In the genomic region with DNA sequence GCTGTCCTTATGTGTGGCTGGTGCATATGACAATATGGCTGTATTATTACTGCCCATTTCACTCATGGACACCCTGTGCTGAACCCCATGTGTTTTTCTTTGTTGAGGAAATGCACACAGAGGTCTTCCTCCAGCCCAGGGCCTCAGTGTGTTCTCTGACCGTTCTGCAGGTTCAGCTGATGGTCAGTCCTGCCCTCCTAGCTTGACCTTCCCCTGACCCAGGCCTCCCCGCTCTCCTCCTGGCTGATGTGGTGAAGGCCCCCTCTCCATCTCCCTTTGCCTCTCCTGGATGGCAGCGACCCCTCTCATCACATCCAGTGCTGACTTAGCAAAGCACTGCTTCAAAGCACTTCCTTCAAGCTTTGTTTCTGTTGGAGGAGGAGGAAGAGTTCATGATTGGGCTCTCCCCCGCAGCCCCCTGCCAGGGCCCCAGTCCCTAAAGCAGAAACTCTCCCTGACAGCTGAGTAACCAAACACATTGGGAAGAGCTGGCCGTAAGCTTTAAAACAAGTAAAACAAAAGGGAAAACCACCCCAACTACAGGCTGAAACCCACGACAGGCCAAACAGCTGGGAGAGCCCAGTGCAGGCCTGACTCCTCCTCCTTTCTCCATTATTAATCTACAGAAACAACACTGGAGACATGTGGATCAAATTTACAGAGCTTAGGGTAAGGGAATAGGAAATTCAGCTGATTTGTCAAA, we compare ENCODE assay signal across 15 cellular contexts.
A peak's percentile ranks its signal among the peaks of the same experiment; 100 is the strongest.
DNase-seq lines count a peak whose midpoint lies in the region; ATAC-seq and TF ChIP-seq lines count a peak whose summit lies in the region.
"Had no signal": no experiment of that assay in that cellular context is flagged by ENCODE, and none has a peak within 500 bp of the region (broad histone marks: within the 10 kb centered on the region; RNA-seq: fewer than 3 reads in every experiment).

No MANE protein-coding gene starts in this region.

- intact Hi-C loops in posterior vena cava (cut with DNase I), result no loop called here
- intact Hi-C loops in uterus (cut with DNase I; ENCODE audit: low total_unique reads), result no loop called here

- H3K4me3 ChIP-seq in HUES48 (ENCODE audit: low read depth, low read length), result no peak overlapping the region
- 0 out of 2 replicates have a peak overlapping the region, but pooled peaks have one; percentile 10 for H3K4me3 ChIP-seq in SK-N-MC
- H3K4me3 ChIP-seq in fibroblast of the aortic adventitia (ENCODE audit: low read depth, low read length), result no peak overlapping the region
- H3K4me3 ChIP-seq in uterus, result no peak overlapping the region

- H3K36me3 ChIP-seq in HUES48 (ENCODE audit: control insufficient read depth, insufficient read depth, low read length) (no peaks in the 10 kb centered on the region), SK-N-MC (ENCODE audit: insufficient read depth, low read length) (peaks cover 16% of the 10 kb centered on the region), uterus (no peaks in the 10 kb centered on the region)
- H3K36me3 ChIP-seq: brain microvascular endothelial cell had no signal

- no peak overlapping the region for H3K9ac ChIP-seq in HUES48 (ENCODE audit: low read depth, low read length)
- no peak overlapping the region for H3K9ac ChIP-seq in SK-N-MC (ENCODE audit: insufficient read length)

- no peaks in the 10 kb centered on the region for H3K27me3 ChIP-seq in HUES48 (ENCODE audit: control insufficient read depth, insufficient read depth, low read length)
- no peaks in the 10 kb centered on the region for H3K27me3 ChIP-seq in uterus
- H3K27me3 ChIP-seq: brain microvascular endothelial cell had no signal

- DNase-seq in SK-N-MC (ENCODE audit: low read depth, low spot score), result no peak
- DNase-seq in fibroblast of the aortic adventitia (ENCODE audit: low read depth), result peak; percentile 32
- DNase-seq in posterior vena cava (ENCODE audit: low spot score), result peak; percentile 9
- no peak for DNase-seq in anterior cingulate cortex (lab: John Stamatoyannopoulos, UW)
- DNase-seq in uterus, result no peak
- DNase-seq: activated CD4-positive, alpha-beta T cell treated with anti-CD3 and anti-CD28 coated beads, Interleukin-2, amount 50 U/mL, for 4 hours; brain microvascular endothelial cell; CD8-positive, alpha-beta T cell; NCI-H1694 treated with DMSO at 0.1 percent for 48 hours; NCI-H510A; stimulated activated CD4-positive, alpha-beta T cell treated with anti-CD3 and anti-CD28 coated beads, Interleukin-2, amount 100 ng/mL, for 48 hours; T-helper 9 cell had no signal

- H3K4me1 ChIP-seq in HUES48 (ENCODE audit: control insufficient read depth, insufficient read depth, low read length), result peaks cover 25% of the 10 kb centered on the region
- no peaks in the 10 kb centered on the region for H3K4me1 ChIP-seq in uterus

- peak overlapping the region; percentile 24 for H3K27ac ChIP-seq in HUES48 (ENCODE audit: low read depth, low read length)
- H3K27ac ChIP-seq in SK-N-MC, result no peak overlapping the region
- H3K27ac ChIP-seq in uterus, result no peak overlapping the region
- H3K27ac ChIP-seq: brain microvascular endothelial cell, RWPE1 had no signal

- H3K9me3 ChIP-seq in HUES48 (ENCODE audit: control insufficient read depth, insufficient read depth, low read length), result no peaks in the 10 kb centered on the region
- H3K9me3 ChIP-seq in SK-N-MC (ENCODE audit: low read depth, low read length), result no peaks in the 10 kb centered on the region
- H3K9me3 ChIP-seq in uterus, result no peaks in the 10 kb centered on the region

- ATAC-seq in GM18868 (IDR thresholded peaks at IDR 0.05; ENCODE audit: unreplicated experiment), result no peak
- ATAC-seq: CD8-positive, alpha-beta T cell had no signal

- TF ChIP-seq CTCF in fibroblast of the aortic adventitia (IDR thresholded peaks at IDR 0.05; ENCODE audit: insufficient read depth, low read length) (no peak), uterus (IDR thresholded peaks at IDR 0.05) (no peak)

- no peak for TF ChIP-seq POLR2A in uterus (IDR thresholded peaks at IDR 0.05)

Comparison
In these comparisons a context has a peak if more than half of its experiments do, and no peak if none do; other contexts are left out.
1. DNase-seq: peak in fibroblast of the aortic adventitia (single experiment) and posterior vena cava (single experiment); none in SK-N-MC (single experiment), anterior cingulate cortex (0 of 58) and uterus (0 of 2).